ENCODE assay signal across 13 cellular contexts in the genomic region with DNA sequence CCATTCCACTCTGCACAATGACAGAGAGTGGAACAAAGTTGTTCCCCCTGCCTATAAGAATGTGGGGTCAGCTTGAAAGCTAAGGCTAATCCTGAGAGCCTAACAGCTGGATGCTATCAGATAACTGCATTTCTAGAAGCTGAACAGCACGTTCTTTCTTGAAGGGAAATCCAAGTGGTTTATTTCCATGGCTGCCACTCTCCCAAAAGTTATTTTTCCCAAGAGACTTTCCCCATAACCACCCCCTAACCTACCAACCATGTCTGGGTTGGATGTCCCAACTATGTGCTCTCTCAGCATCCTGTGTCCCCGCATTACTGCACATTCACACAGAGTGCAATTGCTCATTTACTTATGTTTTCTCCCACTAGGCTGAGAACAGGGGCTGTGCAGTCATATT.
"Had no signal": no experiment of that assay in that cellular context is flagged by ENCODE, and none has a peak within 500 bp of the region (broad histone marks: within the 10 kb centered on the region; RNA-seq: fewer than 3 reads in every experiment).

No MANE protein-coding gene starts in this region.

- H3K27ac ChIP-seq: dorsolateral prefrontal cortex, left lung, parathyroid adenoma, tibial nerve, WERI-Rb-1 had no signal

- H3K4me1 ChIP-seq: parathyroid adenoma, tibial nerve had no signal

- H3K4me3 ChIP-seq: dorsolateral prefrontal cortex, left lung, tibial nerve had no signal

- DNase-seq: activated CD4-positive, alpha-beta T cell treated with anti-CD3 and anti-CD28 coated beads, Interleukin-2, amount 50 U/mL, for 48 hours; activated naive CD4-positive, alpha-beta T cell treated with anti-CD3 and anti-CD28 coated beads for 36 hours; dorsolateral prefrontal cortex; erythroblast; left lung; stimulated activated CD4-positive, alpha-beta T cell treated with anti-CD3 and anti-CD28 coated beads, Interleukin-15, amount 100 ng/mL, for 24 hours; stimulated activated CD4-positive, alpha-beta T cell treated with anti-CD3 and anti-CD28 coated beads, Interleukin-4, amount 100 ng/mL, for 1 hour; stimulated activated naive CD4-positive, alpha-beta T cell; substantia nigra; T-helper 17 cell; WERI-Rb-1 had no signal

- H3K9me3 ChIP-seq: left lung, tibial nerve had no signal

- H3K36me3 ChIP-seq: left lung, tibial nerve, WERI-Rb-1 had no signal

- H3K27me3 ChIP-seq: dorsolateral prefrontal cortex, left lung, tibial nerve had no signal
